Comparison of ENCODE assay signal across 17 cellular contexts in genomic region chr7:11315687-11316258, GRCh38.
DNase-seq lines count a peak whose midpoint lies in the region; ATAC-seq and TF ChIP-seq lines count a peak whose summit lies in the region.
"Had no signal": no experiment of that assay in that cellular context is flagged by ENCODE, and none has a peak within 500 bp of the region (broad histone marks: within the 10 kb centered on the region; RNA-seq: fewer than 3 reads in every experiment).

No MANE protein-coding gene starts in this region.

- peaks cover 11% of the 10 kb centered on the region for H3K4me1 ChIP-seq in OCI-LY3 (ENCODE audit: low read length)
- H3K4me1 ChIP-seq: left ventricle myocardium inferior, right atrium auricular region had no signal

- DNase-seq in DMS53 treated with DMSO at 0.1 percent for 48 hours (lab: John Stamatoyannopoulos, UW; ENCODE audit: unreplicated experiment) (no peak), GF-D8 (lab: John Stamatoyannopoulos, UW) (no peak), NCI-H69 (lab: John Stamatoyannopoulos, UW) (no peak), GM03348 (ENCODE audit: low spot score) (no peak)
- DNase-seq: activated CD4-positive, alpha-beta T cell treated with anti-CD3 and anti-CD28 coated beads for 1 hour; left ventricle myocardium inferior; natural killer cell; PC-3; stimulated activated CD4-positive, alpha-beta T cell treated with anti-CD3 and anti-CD28 coated beads, Interleukin-4, amount 100 ng/mL, for 4 hours; stimulated activated naive B cell treated with anti-CD40 and anti-IgM and Interleukin-4, amounts not matched to agents 10 μg/mL and 1 μg/mL and 100 μg/mL, for 72 hours; T-helper 1 cell had no signal

- peak overlapping the region; percentile 27 for H3K4me2 ChIP-seq in OCI-LY3 (ENCODE audit: low read length)
- H3K4me2 ChIP-seq: hepatocyte had no signal

- H3K9ac ChIP-seq in OCI-LY3 (ENCODE audit: low read length): no peak overlapping the region

- no peaks in the 10 kb centered on the region for H3K9me3 ChIP-seq in OCI-LY3 (ENCODE audit: insufficient read depth, low read length)
- H3K9me3 ChIP-seq: left ventricle myocardium inferior, right atrium auricular region had no signal

- H4K20me1 ChIP-seq in OCI-LY3 (ENCODE audit: insufficient read depth, low read length): no peaks in the 10 kb centered on the region

- H3K4me3 ChIP-seq in OCI-LY3 (ENCODE audit: low read length): 0 out of 2 replicates have a peak overlapping the region, but pooled peaks have one; percentile 10
- H3K4me3 ChIP-seq: hepatocyte, left ventricle myocardium inferior, right atrium auricular region had no signal

- H3K36me3 ChIP-seq in OCI-LY3 (replicated peaks; ENCODE audit: low read depth, low read length): no peaks in the 10 kb centered on the region
- H3K36me3 ChIP-seq: left ventricle myocardium inferior, right atrium auricular region had no signal

- no peak for TF ChIP-seq CTCF in OCI-LY3 (IDR thresholded peaks at IDR 0.05; ENCODE audit: low read depth, low read length)

- H3K79me2 ChIP-seq in OCI-LY3 (ENCODE audit: low read length): no peaks in the 10 kb centered on the region
- H3K79me2 ChIP-seq: hepatocyte had no signal

- no peak overlapping the region; the same call in 1 of the 2 replicates for H2AFZ ChIP-seq in OCI-LY3 (ENCODE audit: low read depth, low read length)
- H2AFZ ChIP-seq: hepatocyte had no signal

- ATAC-seq in GM18499 (IDR thresholded peaks at IDR 0.05; ENCODE audit: insufficient read depth, unreplicated experiment) (peak; percentile 57), GM19467 (IDR thresholded peaks at IDR 0.05; ENCODE audit: unreplicated experiment) (peak; percentile 49), HG02884 (IDR thresholded peaks at IDR 0.05; ENCODE audit: unreplicated experiment) (peak; percentile 79)
- ATAC-seq: natural killer cell, PC-3 had no signal

- no peak overlapping the region for H3K27ac ChIP-seq in OCI-LY3 (ENCODE audit: low read length)
- H3K27ac ChIP-seq: hepatocyte, left ventricle myocardium inferior, right atrium auricular region had no signal

- H3K27me3 ChIP-seq in OCI-LY3 (ENCODE audit: low read depth, low read length): no peaks in the 10 kb centered on the region
- H3K27me3 ChIP-seq: hepatocyte, right atrium auricular region had no signal
